ENCODE assay signal across 10 cellular contexts in the genomic region with DNA sequence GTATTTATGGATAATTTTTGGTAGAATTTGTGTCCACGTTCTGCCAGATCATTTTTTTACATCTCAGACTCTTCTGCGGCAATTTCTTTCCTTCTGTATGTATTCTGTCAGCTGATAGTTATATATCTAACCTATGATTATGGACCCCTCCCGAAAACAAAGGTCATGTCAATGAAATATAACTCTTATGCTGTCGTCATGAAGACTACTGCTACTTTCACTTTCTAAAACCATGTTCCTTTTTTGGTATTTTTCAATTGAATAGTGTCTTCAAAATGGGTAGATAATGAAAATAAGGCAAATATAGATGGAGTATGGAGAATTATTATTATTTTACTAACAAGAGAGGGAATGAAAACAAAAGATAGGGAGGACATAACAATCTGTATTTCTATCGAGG. TPM values are rescaled to one million over a fixed set of nuclear protein-coding genes. Genes with fewer than 3 reads are reported as not detected.
DNase-seq lines count a peak whose midpoint lies in the region; ATAC-seq, FAIRE-seq and TF ChIP-seq lines count a peak whose summit lies in the region.
"Had no signal": no experiment of that assay in that cellular context is flagged by ENCODE, and none has a peak within 500 bp of the region (broad histone marks: within the 10 kb centered on the region; RNA-seq: fewer than 3 reads in every experiment).

No MANE protein-coding gene starts in this region.

- no peak for TF ChIP-seq CTCF in fibroblast of villous mesenchyme (IDR thresholded peaks at IDR 0.05; ENCODE audit: insufficient read depth, low read depth, low read length)

- H3K9me3 ChIP-seq in SJSA1 (replicated peaks) (no peaks in the 10 kb centered on the region), skeletal muscle tissue (ENCODE audit: control insufficient read depth in 3 of 3, low read length in 3 of 3) (no peaks in the 10 kb centered on the region)

- H3K27me3 ChIP-seq in SJSA1 (replicated peaks) (no peaks in the 10 kb centered on the region), skeletal muscle tissue (ENCODE audit: control insufficient read depth in 3 of 3, insufficient read depth in 3 of 3, low read length in 3 of 3) (no peaks in the 10 kb centered on the region)

- peaks cover 15% of the 10 kb centered on the region; the same call in 1 of the 2 replicates for H3K4me1 ChIP-seq in SJSA1 (replicated peaks)
- H3K4me1 ChIP-seq in skeletal muscle tissue (ENCODE audit: control insufficient read depth in 3 of 3, insufficient read depth in 3 of 3, low read length in 3 of 3) = peaks cover 0 to 27% (median 22%) of the 10 kb centered on the region in 3 donors

- ATAC-seq in GM19463 (IDR thresholded peaks at IDR 0.05; ENCODE audit: unreplicated experiment) = no peak

- H3K9ac ChIP-seq in skeletal muscle tissue (ENCODE audit: low read depth in 1 of 3, low read length in 3 of 3) = peak overlapping the region; percentile 73 to 88 (median 73)

- FAIRE-seq in RCC 7860 (lab: Jason Lieb, UNC) = no peak

- H3K4me3 ChIP-seq in SJSA1 = peak overlapping the region; percentile 24
- H3K4me3 ChIP-seq in fibroblast of villous mesenchyme (ENCODE audit: low read depth, low read length) = peak overlapping the region; percentile 47
- H3K4me3 ChIP-seq in skeletal muscle tissue (ENCODE audit: low read length in 3 of 3) = peak overlapping the region; percentile 35 to 79 (median 67)

- no peak for TF ChIP-seq POLR2A in erythroblast (IDR thresholded peaks at IDR 0.05; ENCODE audit: low read length)

- H3K36me3 ChIP-seq in SJSA1 (no peaks in the 10 kb centered on the region), skeletal muscle tissue (ENCODE audit: control insufficient read depth in 3 of 3, insufficient read depth in 3 of 3, low read length in 3 of 3) (peaks cover 0 to 7% (median 3%) of the 10 kb centered on the region in 3 donors)

- peak; percentile 11 for DNase-seq in Daoy (ENCODE audit: low read depth)
- peak in 1 of 2 experiments; percentile 47 for DNase-seq in SJSA1 (ENCODE audit: low read depth in 1 of 2, low spot score in 2 of 2)
- DNase-seq in fibroblast of villous mesenchyme (ENCODE audit: low read depth) = peak; percentile 60
- no peak for DNase-seq in RCC 7860 (ENCODE audit: low spot score)
- DNase-seq in erythroblast (lab: John Stamatoyannopoulos, UW) = no peak
- DNase-seq in middle frontal gyrus (ENCODE audit: extremely low spot score, low spot score) = no peak
- DNase-seq: COR-L47, NCI-H524 had no signal

- H3K27ac ChIP-seq in SJSA1 (peak overlapping the region; percentile 45), skeletal muscle tissue (ENCODE audit: low read depth, low read length) (peak overlapping the region; percentile 88)

RNA-seq across cellular contexts. Expression of a gene that starts 3.2 kb away (rescaled TPM):
- total RNA-seq in Daoy (2014; rRNA removed; shearing (Covaris generic)) = not detected in 2 replicates
- 0.13 TPM in 1 of 2 replicates, not detected in the other for total RNA-seq in SJSA1 (2014; rRNA removed; shearing (Covaris generic))
- total RNA-seq in fibroblast of villous mesenchyme (2.6 and 4.3 TPM in 2 replicates), skeletal muscle tissue (47.5 TPM)

Comparison
In these comparisons a context has a peak if more than half of its experiments do, and no peak if none do; other contexts are left out.
1. DNase-seq: peak in Daoy (single experiment) and fibroblast of villous mesenchyme (single experiment); none in RCC 7860 (single experiment), erythroblast (0 of 2) and middle frontal gyrus (single experiment).
2. Peak in every context shown above with its lines, with median percentiles within 50 percentile points of each other: H3K4me3 ChIP-seq.